Comparison of ENCODE assay signal across 8 cellular contexts in the genomic region with DNA sequence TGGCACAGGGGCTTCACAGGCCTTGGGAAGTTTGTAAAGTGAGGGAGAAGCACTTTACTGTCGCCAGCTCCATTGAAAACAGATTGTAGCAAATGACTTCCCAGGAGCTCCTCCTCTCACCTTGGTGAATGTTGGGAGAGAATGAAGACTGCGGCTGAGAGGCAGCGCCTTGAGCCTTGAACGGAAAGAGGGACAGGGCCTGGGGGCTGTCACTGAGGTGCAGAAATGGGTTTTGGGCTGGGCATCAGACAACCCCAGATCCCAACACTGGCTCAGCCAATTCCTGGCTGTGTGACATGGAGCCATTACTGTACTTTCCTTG. TPM values are rescaled to one million over a fixed set of nuclear protein-coding genes. Genes with fewer than 3 reads are reported as not detected.
DNase-seq lines count a peak whose midpoint lies in the region; ATAC-seq, FAIRE-seq and TF ChIP-seq lines count a peak whose summit lies in the region.

No MANE protein-coding gene starts in this region.

- no peaks in the 10 kb centered on the region for H3K27me3 Mint-ChIP-seq in mesothelial cell of epicardium (ENCODE audit: low read depth)

- peak overlapping the region; percentile 90 for H3K4me3 Mint-ChIP-seq in mesothelial cell of epicardium

- no peak for TF ChIP-seq RAD21 in K562 (CRISPR knock-in tag; conservative IDR thresholded peaks at IDR 0.05 in 1 of 2, IDR thresholded peaks at IDR 0.05 in 1 of 2)

- H3K27me3 ChIP-seq in K562 (ENCODE audit: control insufficient read depth in 2 of 2, insufficient read depth in 2 of 2, low read length in 2 of 2) = no peaks in the 10 kb centered on the region

- H2AFZ ChIP-seq in K562 (ENCODE audit: low read depth, low read length) = peak overlapping the region; percentile 99

- peak overlapping the region; percentile 93 for H3K4me2 ChIP-seq in K562 (ENCODE audit: insufficient read depth, low read length)

- TF ChIP-seq POLR2A in K562 (conservative IDR thresholded peaks at IDR 0.05) = no peak

- H3K9ac ChIP-seq in ES-I3 (ENCODE audit: low read depth, low read length) (peak overlapping the region; percentile 76), K562 (ENCODE audit: insufficient read depth in 1 of 2, low read depth in 2 of 2, low read length in 2 of 2) (peak overlapping the region; percentile 78 to 92)

- CTCF ChIA-PET in K562 (lab: Yijun Ruan, JAX; ENCODE audit: low intra/inter-chr PET ratio) = no interaction called here

- peak overlapping the region; percentile 85 for H3K4me3 ChIP-seq in K562

- TF ChIP-seq EP300 in K562 (IDR thresholded peaks at IDR 0.05; ENCODE audit: low read length) = no peak

- H3K9me1 ChIP-seq in K562 (ENCODE audit: control insufficient read depth, insufficient read depth, low read length) = no peaks in the 10 kb centered on the region

- H3K9me3 ChIP-seq in ES-I3 (ENCODE audit: control insufficient read depth, insufficient read depth, low read length) = no peaks in the 10 kb centered on the region
- H3K9me3 ChIP-seq in K562 (replicated peaks; ENCODE audit: control insufficient read depth, insufficient read depth, low read depth, low read length) = no peaks in the 10 kb centered on the region

- DNase-seq in K562 (ENCODE audit: extremely low read depth in 1 of 4, low spot score in 3 of 4) = no peak
- DNase-seq in mesothelial cell of epicardium (ENCODE audit: low spot score in 2 of 2, unreplicated experiment in 2 of 2) = no peak
- DNase-seq in SKM-1 treated with dmso at 0.1 percent for 144 hours (lab: John Stamatoyannopoulos, UW; ENCODE audit: unreplicated experiment) = no peak
- DNase-seq in sciatic nerve (ENCODE audit: low spot score) = no peak
- no peak for DNase-seq in amygdala (lab: John Stamatoyannopoulos, UW)

- WGBS in K562 (ENCODE audit: insufficient coverage, low coverage, missing lambda C conversion rate) = 75% methylated on average over 3 of the region's 4 CpGs

- no peaks in the 10 kb centered on the region for H3K9me3 Mint-ChIP-seq in mesothelial cell of epicardium

- H3K4me1 Mint-ChIP-seq in mesothelial cell of epicardium = peaks cover 27% of the 10 kb centered on the region

- BruUV-seq in K562 (replicated peaks; lab: Mats Ljungman, UMichigan) = no TSS peak

- POLR2A ChIA-PET in K562 (lab: Yijun Ruan, JAX) = interaction anchor here (1.4 to 2.1 kb wide), 2 partner anchors 10 to 16 kb away, joined by 3 to 8 read pairs; no protein-coding TSS in a partner anchor

- no peaks in the 10 kb centered on the region for H4K20me1 ChIP-seq in K562 (replicated peaks; ENCODE audit: control insufficient read depth, insufficient read depth, low read length)

- H3K27ac ChIP-seq in K562 (ENCODE audit: extremely low read depth, low read depth, low read length) = peak overlapping the region; percentile 78

- H3K27ac Mint-ChIP-seq in mesothelial cell of epicardium = peak overlapping the region; percentile 84

- in situ Hi-C loops in K562 (cut with MboI) = no loop called here

- H3K36me3 ChIP-seq in ES-I3 (ENCODE audit: insufficient read depth, low read length) = 0 out of 2 replicates have a peak, but pooled peaks cover 3% of the 10 kb centered on the region
- no peaks in the 10 kb centered on the region for H3K36me3 ChIP-seq in K562 (ENCODE audit: control insufficient read depth, insufficient read depth, low read length)

- peaks cover 26% of the 10 kb centered on the region for H3K79me2 ChIP-seq in K562 (ENCODE audit: control insufficient read depth, insufficient read depth, low read length)

- ATAC-seq in HG03097 (IDR thresholded peaks at IDR 0.05; ENCODE audit: low FRiP score, unreplicated experiment) (peak; percentile 19), K562 (no peak), HG02981 (IDR thresholded peaks at IDR 0.05; ENCODE audit: unreplicated experiment) (no peak), sciatic nerve (no peak)

- FAIRE-seq in K562 (lab: Jason Lieb, UNC) = no peak

- no peaks in the 10 kb centered on the region for H3K4me1 ChIP-seq in ES-I3 (ENCODE audit: insufficient read depth, low read length)
- H3K4me1 ChIP-seq in K562 (replicated peaks in 1 of 2; ENCODE audit: control insufficient read depth in 2 of 2, insufficient read depth in 2 of 2, low read length in 2 of 2) = peaks cover 7 to 12% of the 10 kb centered on the region in 2 experiments; a peak in 4 of 5 replicates

- TF ChIP-seq CTCF in K562 (IDR thresholded peaks at IDR 0.05 in 2 of 3, conservative IDR thresholded peaks at IDR 0.05 in 1 of 3; ENCODE audit: insufficient read depth in 2 of 3, low read depth in 1 of 3, low read length in 3 of 3) (no peak), mesothelial cell of epicardium (IDR thresholded peaks at IDR 0.05; ENCODE audit: unreplicated experiment) (no peak)

- intact Hi-C loops in K562 (cut with micrococcal nuclease) (loop anchor here (10.0 kb wide), 1 partner anchor 114 kb away; no protein-coding TSS in a partner anchor), sciatic nerve (cut with DNase I) (no loop called here)

- no peaks in the 10 kb centered on the region for H3K36me3 Mint-ChIP-seq in mesothelial cell of epicardium

TF ChIP-seq in K562, 482 proteins besides CTCF, POLR2A, EP300 and RAD21:
- TF ChIP-seq SNRNP70 (optimal IDR thresholded peaks at IDR 0.05; ENCODE audit: low read depth, low read length) = no peak
- TF ChIP-seq RBM34 (IDR thresholded peaks at IDR 0.05; ENCODE audit: borderline replicate concordance, insufficient read depth, low read length) = no peak
- TF ChIP-seq, protein P1, sequence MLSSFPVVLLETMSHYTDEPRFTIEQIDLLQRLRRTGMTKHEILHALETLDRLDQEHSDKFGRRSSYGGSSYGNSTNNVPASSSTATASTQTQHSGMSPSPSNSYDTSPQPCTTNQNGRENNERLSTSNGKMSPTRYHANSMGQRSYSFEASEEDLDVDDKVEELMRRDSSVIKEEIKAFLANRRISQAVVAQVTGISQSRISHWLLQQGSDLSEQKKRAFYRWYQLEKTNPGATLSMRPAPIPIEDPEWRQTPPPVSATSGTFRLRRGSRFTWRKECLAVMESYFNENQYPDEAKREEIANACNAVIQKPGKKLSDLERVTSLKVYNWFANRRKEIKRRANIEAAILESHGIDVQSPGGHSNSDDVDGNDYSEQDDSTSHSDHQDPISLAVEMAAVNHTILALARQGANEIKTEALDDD (IDR thresholded peaks at IDR 0.05) = no peak
- no peak for TF ChIP-seq HNRNPUL1 (IDR thresholded peaks at IDR 0.05; ENCODE audit: low read length)
- no peak for TF ChIP-seq MCM7 (IDR thresholded peaks at IDR 0.05)
- no peak for TF ChIP-seq SETDB1 (IDR thresholded peaks at IDR 0.05; ENCODE audit: low read length)
TF ChIP-seq in K562: peak in this region for 0.

RNA-seq across cellular contexts. Expression of a gene that starts 0.6 kb away (rescaled TPM):
- 24.0 and 65.8 TPM in 2 replicates for total RNA-seq in K562 (2011; cell fraction: chromatin; rRNA removed; ENCODE audit: low replicate concordance)
- total RNA-seq in K562 (2011; cell fraction: nucleolus; rRNA removed) = 12.0 and 13.7 TPM in 2 replicates
- 31.4 and 57.9 TPM in 2 replicates for total RNA-seq in K562 (2011; cell fraction: nucleoplasm; rRNA removed)
- total RNA-seq in K562 (2014; rRNA removed) (6.4 and 6.8 TPM in 2 replicates), K562 (2014; rRNA removed; fragmentation: Illumina TruSeq; extraction: Trizol) (7.0 and 7.6 TPM in 2 replicates), K562 (2015; rRNA removed; fragmentation: Illumina TruSeq; extraction: Trizol) (6.7 and 6.8 TPM in 2 replicates), K562 (2021) (10.7 and 12.7 TPM in 2 replicates), mesothelial cell of epicardium (74.7 to 77.5 TPM (median 75.6 TPM) in 3 replicates), sciatic nerve (72.0 TPM)
- polyA plus RNA-seq in K562 (2011; rRNA removed) (6.6 and 8.1 TPM in 2 replicates), K562 (2014; fragmentation: Illumina TruSeq; extraction: Trizol) (10.2 and 10.4 TPM in 2 replicates), K562 (2014; fragmentation: Nextera tagmentation; extraction: Ambion mirVana) (1 to 10 TPM; 2.2 to 2.3 TPM), K562 (2014; rRNA removed) (5.1 and 7.9 TPM in 2 replicates)
- 5.5 and 6.9 TPM in 2 replicates for polyA plus RNA-seq in K562 (2011; cell fraction: cytosol; rRNA removed)
- 25.2 and 37.8 TPM in 2 replicates for polyA plus RNA-seq in K562 (2011; cell fraction: nucleus; rRNA removed)
- polyA plus RNA-seq in K562 (2012) = 6.7 and 11.7 TPM in 2 replicates
- 13.0 and 16.7 TPM in 2 replicates for polyA minus RNA-seq in K562 (2011; rRNA and poly(A)+ RNA removed)
- polyA minus RNA-seq in K562 (2011; cell fraction: cytosol; rRNA and poly(A)+ RNA removed) = 4.1 and 5.9 TPM in 2 replicates
- 15.5 and 24.1 TPM in 2 replicates for polyA minus RNA-seq in K562 (2011; cell fraction: nucleus; rRNA and poly(A)+ RNA removed)
